Comparison of ENCODE assay signal across 6 cellular contexts in the genomic region with DNA sequence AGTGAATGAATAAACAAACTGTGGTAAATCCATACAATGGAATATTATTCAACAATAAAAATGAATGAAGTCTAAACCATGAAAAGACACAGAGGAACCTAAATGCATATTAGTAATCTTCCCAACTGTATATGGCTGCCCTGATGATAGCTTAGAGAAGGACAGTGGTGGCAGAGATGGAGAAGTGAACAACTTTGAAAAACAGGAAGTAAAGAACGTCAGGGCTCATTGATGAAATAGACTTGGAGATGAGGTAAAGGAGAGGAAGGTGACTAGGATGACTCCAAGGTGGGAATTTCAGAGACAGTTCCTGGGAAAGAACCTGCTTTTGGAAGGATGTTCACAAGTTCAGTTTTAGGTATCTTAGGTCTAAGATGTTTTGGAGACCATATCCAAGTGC.
"Had no signal": no experiment of that assay in that cellular context is flagged by ENCODE, and none has a peak within 500 bp of the region (broad histone marks: within the 10 kb centered on the region; RNA-seq: fewer than 3 reads in every experiment).

No MANE protein-coding gene starts in this region.

- H3K9me3 ChIP-seq: breast epithelium, heart left ventricle, spleen, transverse colon had no signal

- H3K4me3 ChIP-seq: breast epithelium, heart left ventricle, spleen, transverse colon had no signal

- H3K36me3 ChIP-seq: breast epithelium, heart left ventricle, spleen, transverse colon had no signal

- H3K4me1 ChIP-seq: breast epithelium, transverse colon had no signal

- H3K27me3 ChIP-seq: breast epithelium, heart left ventricle, spleen, transverse colon had no signal

- DNase-seq: activated gamma-delta T cell, kidney, spleen had no signal

- H3K27ac ChIP-seq: breast epithelium, heart left ventricle, spleen, transverse colon had no signal

- FAIRE-seq: kidney had no signal
